ENCODE assay signal across 15 cellular contexts in genomic region chr16:386641-387156, GRCh38. TPM values are rescaled to one million over a fixed set of nuclear protein-coding genes. Genes with fewer than 3 reads are reported as not detected.
DNase-seq lines count a peak whose midpoint lies in the region; ATAC-seq and TF ChIP-seq lines count a peak whose summit lies in the region.
"Had no signal": no experiment of that assay in that cellular context is flagged by ENCODE, and none has a peak within 500 bp of the region (broad histone marks: within the 10 kb centered on the region; RNA-seq: fewer than 3 reads in every experiment).

No MANE protein-coding gene starts in this region.

- TF ChIP-seq CTCF in cardiac muscle cell (IDR thresholded peaks at IDR 0.05; ENCODE audit: low read depth, low read length) (peak; percentile 5), brain microvascular endothelial cell (IDR thresholded peaks at IDR 0.05; ENCODE audit: low read depth, low read length, missing control alignments) (no peak)

- H3K36me3 ChIP-seq in cardiac muscle cell (no peaks in the 10 kb centered on the region), brain microvascular endothelial cell (replicated peaks) (no peaks in the 10 kb centered on the region), mesodermal cell (ENCODE audit: control insufficient read depth, insufficient read depth, low read length) (no peaks in the 10 kb centered on the region)
- no peaks in the 10 kb centered on the region for H3K36me3 ChIP-seq in naive thymus-derived CD4-positive, alpha-beta T cell (ENCODE audit: control insufficient read depth in 2 of 3, insufficient read depth in 3 of 3, low read length in 3 of 3)
- H3K36me3 ChIP-seq: BE2C, heart left ventricle, upper lobe of right lung had no signal

- H3K4me3 ChIP-seq in cardiac muscle cell (no peak overlapping the region), brain microvascular endothelial cell (ENCODE audit: low read depth, low read length) (peak overlapping the region; percentile 22), mesodermal cell (ENCODE audit: extremely low read depth, insufficient read depth, low read length, poor library complexity, severe bottlenecking) (no peak overlapping the region)
- no peak overlapping the region for H3K4me3 ChIP-seq in naive thymus-derived CD4-positive, alpha-beta T cell (ENCODE audit: low read length)
- H3K4me3 ChIP-seq: upper lobe of right lung had no signal

- 87 to 88% methylated on average over 18 to 19 of the region's 19 CpGs for WGBS in mesodermal cell (ENCODE audit: insufficient coverage in 2 of 2), 2 experiments

- in situ Hi-C loops in brain microvascular endothelial cell (cut with HindIII; ENCODE audit: low pct_ligation_motif_present, low sequenced_read_pairs), result no loop called here

- POLR2A ChIA-PET in naive thymus-derived CD4-positive, alpha-beta T cell (lab: Charles Lee), result no interaction called here

- no peak for ATAC-seq in Right ventricle myocardium superior (ENCODE audit: poor library complexity)
- ATAC-seq in activated T-cell treated with anti-CD3 and anti-CD28 coated beads, Interleukin-2, amount 50 U/mL, for 72 hours (replicated peaks in 1 of 2), result no peak
- no peak for ATAC-seq in naive thymus-derived CD4-positive, alpha-beta T cell
- ATAC-seq: heart left ventricle, upper lobe of right lung had no signal

- peaks cover 12% of the 10 kb centered on the region for H3K4me1 Mint-ChIP-seq in activated T-cell treated with anti-CD3 and anti-CD28 coated beads, Interleukin-2, amount 50 U/mL, for 72 hours (ENCODE audit: low read depth)
- peaks cover 9 to 23% (median 13%) of the 10 kb centered on the region in 7 donors for H3K4me1 Mint-ChIP-seq in naive thymus-derived CD4-positive, alpha-beta T cell

- H3K27ac ChIP-seq in cardiac muscle cell (peak overlapping the region; percentile 93), brain microvascular endothelial cell (no peak overlapping the region), mesodermal cell (ENCODE audit: low read depth, low read length, severe bottlenecking) (peak overlapping the region; percentile 66), temporal lobe (ENCODE audit: low read depth, low read length) (peak overlapping the region; percentile 30)
- no peak overlapping the region for H3K27ac ChIP-seq in naive thymus-derived CD4-positive, alpha-beta T cell (ENCODE audit: low read depth, low read length)
- H3K27ac ChIP-seq: upper lobe of right lung had no signal

- DNase-seq in cardiac muscle cell (ENCODE audit: low read depth in 1 of 2, low spot score in 1 of 2) (peak in 1 of 2 donors; percentile 60), Right ventricle myocardium superior (no peak), brain microvascular endothelial cell (no peak), NCI-H2029 treated with DMSO at 0.1 percent for 48 hours (lab: John Stamatoyannopoulos, UW) (no peak)
- no peak for DNase-seq in activated T-cell treated with anti-CD3 and anti-CD28 coated beads, Interleukin-2, amount 50 U/mL, for 72 hours
- DNase-seq in naive thymus-derived CD4-positive, alpha-beta T cell, result no peak
- DNase-seq: activated CD4-positive, CD25-positive, alpha-beta regulatory T cell treated with anti-CD3 and anti-CD28 coated beads, Interleukin-2, amount 50 U/mL, for 72 hours; activated gamma-delta T cell; BE2C; dermis blood vessel endothelial cell; NCI-H1436; upper lobe of right lung had no signal

- H3K27me3 Mint-ChIP-seq in activated T-cell treated with anti-CD3 and anti-CD28 coated beads, Interleukin-2, amount 50 U/mL, for 72 hours (ENCODE audit: low read depth), result no peaks in the 10 kb centered on the region
- H3K27me3 Mint-ChIP-seq in naive thymus-derived CD4-positive, alpha-beta T cell, result peaks cover 0 to 11% (median 0%) of the 10 kb centered on the region in 5 donors

- no peak overlapping the region for H3K27ac Mint-ChIP-seq in activated T-cell treated with anti-CD3 and anti-CD28 coated beads, Interleukin-2, amount 50 U/mL, for 72 hours
- H3K27ac Mint-ChIP-seq in naive thymus-derived CD4-positive, alpha-beta T cell, result peak overlapping the region in 3 of 9 donors; percentile 37 to 76 (median 64)

- H3K27me3 ChIP-seq in cardiac muscle cell (no peaks in the 10 kb centered on the region), brain microvascular endothelial cell (replicated peaks) (no peaks in the 10 kb centered on the region)
- no peaks in the 10 kb centered on the region for H3K27me3 ChIP-seq in naive thymus-derived CD4-positive, alpha-beta T cell (ENCODE audit: control insufficient read depth in 2 of 2, insufficient read depth in 2 of 2, low read length in 2 of 2)
- H3K27me3 ChIP-seq: BE2C, heart left ventricle, upper lobe of right lung had no signal

- no peak overlapping the region for H3K4me3 Mint-ChIP-seq in activated T-cell treated with anti-CD3 and anti-CD28 coated beads, Interleukin-2, amount 50 U/mL, for 72 hours
- H3K4me3 Mint-ChIP-seq in naive thymus-derived CD4-positive, alpha-beta T cell, result peak overlapping the region in 1 of 10 donors; percentile 66

- intact Hi-C loops in Right ventricle myocardium superior (cut with DNase I), result no loop called here
- intact Hi-C loops in naive thymus-derived CD4-positive, alpha-beta T cell (cut with micrococcal nuclease), result loop anchor here in 1 of 2 donors (10.0 kb wide), 1 partner anchor 98 kb away; no protein-coding TSS in a partner anchor

- H3K4me1 ChIP-seq in cardiac muscle cell (ENCODE audit: low read depth) (peaks cover 46% of the 10 kb centered on the region), mesodermal cell (ENCODE audit: control insufficient read depth, insufficient read depth, low read length, poor library complexity, severe bottlenecking) (peaks cover 30% of the 10 kb centered on the region)
- peaks cover 12% of the 10 kb centered on the region in 2 donors for H3K4me1 ChIP-seq in naive thymus-derived CD4-positive, alpha-beta T cell (ENCODE audit: control insufficient read depth in 2 of 2, insufficient read depth in 2 of 2, low read length in 2 of 2)
- H3K4me1 ChIP-seq: BE2C had no signal

- no peaks in the 10 kb centered on the region for H3K36me3 Mint-ChIP-seq in activated T-cell treated with anti-CD3 and anti-CD28 coated beads, Interleukin-2, amount 50 U/mL, for 72 hours (ENCODE audit: insufficient read depth in 2 of 2)
- H3K36me3 Mint-ChIP-seq in naive thymus-derived CD4-positive, alpha-beta T cell, result peaks cover 0 to 3% (median 0%) of the 10 kb centered on the region in 5 donors

- CTCF ChIA-PET in naive thymus-derived CD4-positive, alpha-beta T cell (lab: Charles Lee), result interaction anchor here (0.6 kb wide), 1 partner anchor 1247 kb away, joined by 7 read pairs; no protein-coding TSS in a partner anchor

- H3K9me3 ChIP-seq in cardiac muscle cell (ENCODE audit: low read depth) (no peaks in the 10 kb centered on the region), mesodermal cell (ENCODE audit: control insufficient read depth, low read length) (peaks cover under 1% of the 10 kb centered on the region)
- no peaks in the 10 kb centered on the region for H3K9me3 ChIP-seq in naive thymus-derived CD4-positive, alpha-beta T cell (ENCODE audit: control insufficient read depth in 2 of 3, low read length in 3 of 3)
- H3K9me3 ChIP-seq: BE2C, heart left ventricle, upper lobe of right lung had no signal

- no peaks in the 10 kb centered on the region for H3K9me3 Mint-ChIP-seq in activated T-cell treated with anti-CD3 and anti-CD28 coated beads, Interleukin-2, amount 50 U/mL, for 72 hours
- no peaks in the 10 kb centered on the region for H3K9me3 Mint-ChIP-seq in naive thymus-derived CD4-positive, alpha-beta T cell

RNA-seq across cellular contexts. Expression of gene PGAP6, which starts 4.9 kb away (rescaled TPM):
- total RNA-seq in cardiac muscle cell (135 and 167 TPM in 2 replicates), Right ventricle myocardium superior (28.1 TPM), temporal lobe (14.8 TPM)
- 113 and 142 TPM in 2 replicates for polyA plus RNA-seq in cardiac muscle cell
- 81.4 TPM for polyA plus RNA-seq in mesodermal cell (2013, experiment 1 of 2)
- 64.9 TPM for polyA plus RNA-seq in mesodermal cell (2013, experiment 2 of 2)
- total RNA-seq in activated T-cell treated with anti-CD3 and anti-CD28 coated beads, Interleukin-2, amount 50 U/mL, for 72 hours, result 10 to 100 TPM; 29.7 to 39.7 TPM
- 100 to 1,000 TPM in 1 of 5 experiments, 10 to 100 TPM in 4; 32.2 to 107 (median 89.4) TPM for total RNA-seq in naive thymus-derived CD4-positive, alpha-beta T cell
- polyA plus RNA-seq in naive thymus-derived CD4-positive, alpha-beta T cell, result 10 to 100 TPM; 17.0 to 52.4 TPM

RNA-seq across cellular contexts. Expression of gene NME4, which starts 10.3 kb away (rescaled TPM):
- 352 and 452 TPM in 2 replicates for total RNA-seq in cardiac muscle cell
- 518 and 664 TPM in 2 replicates for polyA plus RNA-seq in cardiac muscle cell
- 81.6 TPM for total RNA-seq in Right ventricle myocardium superior
- polyA plus RNA-seq in mesodermal cell (2013, experiment 1 of 2), result 320 TPM
- 312 TPM for polyA plus RNA-seq in mesodermal cell (2013, experiment 2 of 2)
- total RNA-seq in temporal lobe, result 11.6 TPM
- 10 to 100 TPM; 24.6 to 27.6 TPM for total RNA-seq in activated T-cell treated with anti-CD3 and anti-CD28 coated beads, Interleukin-2, amount 50 U/mL, for 72 hours
- total RNA-seq in naive thymus-derived CD4-positive, alpha-beta T cell, result 10 to 100 TPM; 40.2 to 58.1 (median 42.9) TPM
- polyA plus RNA-seq in naive thymus-derived CD4-positive, alpha-beta T cell, result 10 to 100 TPM; 76.7 to 88.6 TPM

RNA-seq across cellular contexts. Expression of gene DECR2, which starts 15.0 kb away (rescaled TPM):
- total RNA-seq in cardiac muscle cell (48.7 and 51.5 TPM in 2 replicates), Right ventricle myocardium superior (9.1 TPM), temporal lobe (7.9 TPM)
- 49.5 and 50.0 TPM in 2 replicates for polyA plus RNA-seq in cardiac muscle cell
- polyA plus RNA-seq in mesodermal cell (2013, experiment 1 of 2), result 15.1 TPM
- polyA plus RNA-seq in mesodermal cell (2013, experiment 2 of 2), result 14.9 TPM
- 10 to 100 TPM in 1 of 2 donors, 1 to 10 TPM in 1; 7.5 to 10.6 TPM for total RNA-seq in activated T-cell treated with anti-CD3 and anti-CD28 coated beads, Interleukin-2, amount 50 U/mL, for 72 hours
- total RNA-seq in naive thymus-derived CD4-positive, alpha-beta T cell, result 10 to 100 TPM in 3 of 5 experiments, 1 to 10 TPM in 2; 7.9 to 13.8 (median 11.6) TPM
- polyA plus RNA-seq in naive thymus-derived CD4-positive, alpha-beta T cell, result 1 to 10 TPM; 7.8 to 7.9 TPM

RNA-seq across cellular contexts. Expression of gene MRPL28, which starts 16.4 kb away (rescaled TPM):
- total RNA-seq in cardiac muscle cell (242 and 350 TPM in 2 replicates), Right ventricle myocardium superior (79.6 TPM), temporal lobe (26.8 TPM)
- 234 and 290 TPM in 2 replicates for polyA plus RNA-seq in cardiac muscle cell
- 82.8 TPM for polyA plus RNA-seq in mesodermal cell (2013, experiment 1 of 2)
- 81.9 TPM for polyA plus RNA-seq in mesodermal cell (2013, experiment 2 of 2)
- 10 to 100 TPM; 54.5 to 73.2 TPM for total RNA-seq in activated T-cell treated with anti-CD3 and anti-CD28 coated beads, Interleukin-2, amount 50 U/mL, for 72 hours
- total RNA-seq in naive thymus-derived CD4-positive, alpha-beta T cell, result 10 to 100 TPM; 21.9 to 86.2 (median 26.5) TPM
- polyA plus RNA-seq in naive thymus-derived CD4-positive, alpha-beta T cell, result 10 to 100 TPM; 44.1 to 71.7 TPM

RNA-seq across cellular contexts. Expression of gene AXIN1, which starts 34.2 kb away (rescaled TPM):
- total RNA-seq in cardiac muscle cell, result 29.1 and 49.7 TPM in 2 replicates
- polyA plus RNA-seq in cardiac muscle cell, result 16.5 and 25.4 TPM in 2 replicates
- total RNA-seq in Right ventricle myocardium superior, result 14.0 TPM
- polyA plus RNA-seq in mesodermal cell (2013, experiment 1 of 2), result 20.5 TPM
- polyA plus RNA-seq in mesodermal cell (2013, experiment 2 of 2), result 20.3 TPM
- 12.8 TPM for total RNA-seq in temporal lobe
- 10 to 100 TPM; 28.8 to 29.4 TPM for total RNA-seq in activated T-cell treated with anti-CD3 and anti-CD28 coated beads, Interleukin-2, amount 50 U/mL, for 72 hours
- total RNA-seq in naive thymus-derived CD4-positive, alpha-beta T cell, result 10 to 100 TPM; 25.6 to 45.9 (median 37.5) TPM
- polyA plus RNA-seq in naive thymus-derived CD4-positive, alpha-beta T cell, result 1 to 10 TPM; 1.2 to 2.5 TPM

Comparison
In these comparisons a context has a peak if more than half of its experiments do, and no peak if none do; other contexts are left out.
1. H3K27ac ChIP-seq: peak in cardiac muscle cell (single experiment), mesodermal cell (single experiment) and temporal lobe (single experiment); none in brain microvascular endothelial cell (single experiment) and naive thymus-derived CD4-positive, alpha-beta T cell (single experiment).